1 cellular context compared by ENCODE assay signal in the genomic region with DNA sequence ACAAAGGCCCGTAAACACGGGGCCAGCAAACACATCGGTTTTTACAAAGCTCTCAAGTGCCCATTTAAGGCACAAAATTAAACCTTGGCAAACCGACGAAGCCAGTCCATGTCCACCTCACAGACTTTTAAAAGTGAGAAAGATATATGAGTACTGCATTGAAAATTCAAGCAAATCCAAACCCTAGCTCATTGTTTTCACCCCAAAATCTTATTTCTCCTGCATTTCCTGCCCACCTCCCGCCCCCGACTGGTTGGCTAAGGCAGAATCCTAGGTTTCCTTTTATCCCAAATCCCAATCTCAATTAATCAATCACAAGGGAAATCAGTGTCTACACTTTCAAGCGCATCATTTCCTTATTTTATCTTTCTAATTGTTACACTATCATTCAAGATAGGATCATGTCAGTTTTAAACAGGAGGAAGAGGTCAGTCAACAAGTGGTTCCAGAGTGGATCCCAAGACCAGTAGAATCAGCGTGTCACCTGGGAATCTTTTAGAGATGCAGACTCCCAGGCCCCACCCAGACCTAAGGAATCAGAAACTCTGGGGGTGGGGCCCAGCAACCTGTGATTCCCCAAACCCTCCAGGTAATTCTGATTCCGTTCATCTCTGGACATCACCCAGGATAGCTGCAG.
TF ChIP-seq lines count a peak whose summit lies in the region.

No MANE protein-coding gene starts in this region.

TF ChIP-seq in HepG2, 621 proteins besides CTCF, POLR2A, EP300 and RAD21 (continues in another document):
- TF ChIP-seq IKZF5 (CRISPR knock-in tag; IDR thresholded peaks at IDR 0.05) (peak; percentile 9; the same call in 1 of the 2 replicates), LCORL (IDR thresholded peaks at IDR 0.05) (no peak), LCORL (CRISPR knock-in tag; IDR thresholded peaks at IDR 0.05) (peak; percentile 22; the same call in 1 of the 2 replicates), REPIN1 (CRISPR knock-in tag; IDR thresholded peaks at IDR 0.05; ENCODE audit: borderline replicate concordance, low read depth) (peak; percentile 4; the same call in 1 of the 2 replicates), ZNF670 (CRISPR knock-in tag; IDR thresholded peaks at IDR 0.05; ENCODE audit: borderline replicate concordance) (peak; percentile 93; the same call in 1 of the 2 replicates), ZNF253 (CRISPR knock-in tag; IDR thresholded peaks at IDR 0.05; ENCODE audit: borderline replicate concordance) (no peak), ZNF569 (CRISPR knock-in tag; IDR thresholded peaks at IDR 0.05; ENCODE audit: borderline replicate concordance) (no peak), SRF (IDR thresholded peaks at IDR 0.05; ENCODE audit: low read depth, low read length) (peak; percentile 87), RBFOX2 (IDR thresholded peaks at IDR 0.05; ENCODE audit: low read depth, low read length) (no peak), MBNL3 (CRISPR knock-in tag; conservative IDR thresholded peaks at IDR 0.05) (no peak), ZNF747 (CRISPR knock-in tag; IDR thresholded peaks at IDR 0.05; ENCODE audit: borderline replicate concordance) (0 out of 2 replicates have a peak, but pooled peaks have one; percentile 88), ASH2L (IDR thresholded peaks at IDR 0.05; ENCODE audit: insufficient read length, low read depth, low read length) (peak; percentile 90), SRSF1 (optimal IDR thresholded peaks at IDR 0.05; ENCODE audit: low read depth, low read length) (no peak), ETV5 (CRISPR knock-in tag; IDR thresholded peaks at IDR 0.05; ENCODE audit: borderline replicate concordance) (no peak), ZNF335 (CRISPR knock-in tag; IDR thresholded peaks at IDR 0.05) (0 out of 2 replicates have a peak, but pooled peaks have one; percentile 10), ZNF556 (CRISPR knock-in tag; IDR thresholded peaks at IDR 0.05; ENCODE audit: borderline replicate concordance) (no peak), KDM4B (CRISPR knock-in tag; IDR thresholded peaks at IDR 0.05) (0 out of 2 replicates have a peak, but pooled peaks have one; percentile 65), ATAD3A (CRISPR knock-in tag; IDR thresholded peaks at IDR 0.05) (no peak), NR2F6 (IDR thresholded peaks at IDR 0.05) (0 out of 2 replicates have a peak, but pooled peaks have one; percentile 3), NR2F6 (CRISPR knock-in tag; IDR thresholded peaks at IDR 0.05) (no peak), ZMAT3 (CRISPR knock-in tag; conservative IDR thresholded peaks at IDR 0.05) (peak; percentile 81; the same call in 1 of the 2 replicates), NR2F2 (IDR thresholded peaks at IDR 0.05; ENCODE audit: borderline replicate concordance, low read depth) (no peak; the same call in 1 of the 2 replicates), ZBTB49 (CRISPR knock-in tag; IDR thresholded peaks at IDR 0.05; ENCODE audit: borderline replicate concordance) (no peak), HNRNPK (IDR thresholded peaks at IDR 0.05; ENCODE audit: low read depth, low read length, poor library complexity, severe bottlenecking) (no peak), ZNF605 (CRISPR knock-in tag; IDR thresholded peaks at IDR 0.05) (peak; percentile 3; the same call in 1 of the 2 replicates), MED8 (CRISPR knock-in tag; IDR thresholded peaks at IDR 0.05; ENCODE audit: insufficient replicate concordance) (no peak), HOXA5 (CRISPR knock-in tag; IDR thresholded peaks at IDR 0.05) (peak; percentile 43; the same call in 1 of the 2 replicates), CREM (IDR thresholded peaks at IDR 0.05) (0 out of 2 replicates have a peak, but pooled peaks have one; percentile 7), CREM (CRISPR knock-in tag; IDR thresholded peaks at IDR 0.05) (no peak), NFE2L2 (IDR thresholded peaks at IDR 0.05; ENCODE audit: low read length) (no peak)
- TF ChIP-seq, protein P1, sequence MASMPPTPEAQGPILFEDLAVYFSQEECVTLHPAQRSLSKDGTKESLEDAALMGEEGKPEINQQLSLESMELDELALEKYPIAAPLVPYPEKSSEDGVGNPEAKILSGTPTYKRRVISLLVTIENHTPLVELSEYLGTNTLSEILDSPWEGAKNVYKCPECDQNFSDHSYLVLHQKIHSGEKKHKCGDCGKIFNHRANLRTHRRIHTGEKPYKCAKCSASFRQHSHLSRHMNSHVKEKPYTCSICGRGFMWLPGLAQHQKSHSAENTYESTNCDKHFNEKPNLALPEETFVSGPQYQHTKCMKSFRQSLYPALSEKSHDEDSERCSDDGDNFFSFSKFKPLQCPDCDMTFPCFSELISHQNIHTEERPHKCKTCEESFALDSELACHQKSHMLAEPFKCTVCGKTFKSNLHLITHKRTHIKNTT (CRISPR knock-in tag; IDR thresholded peaks at IDR 0.05): no peak
- TF ChIP-seq, protein P2, sequence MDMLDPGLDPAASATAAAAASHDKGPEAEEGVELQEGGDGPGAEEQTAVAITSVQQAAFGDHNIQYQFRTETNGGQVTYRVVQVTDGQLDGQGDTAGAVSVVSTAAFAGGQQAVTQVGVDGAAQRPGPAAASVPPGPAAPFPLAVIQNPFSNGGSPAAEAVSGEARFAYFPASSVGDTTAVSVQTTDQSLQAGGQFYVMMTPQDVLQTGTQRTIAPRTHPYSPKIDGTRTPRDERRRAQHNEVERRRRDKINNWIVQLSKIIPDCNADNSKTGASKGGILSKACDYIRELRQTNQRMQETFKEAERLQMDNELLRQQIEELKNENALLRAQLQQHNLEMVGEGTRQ (IDR thresholded peaks at IDR 0.05; ENCODE audit: low read depth, low read length): peak; percentile 36; the same call in 1 of the 2 replicates
- TF ChIP-seq, protein P2 (CRISPR knock-in tag; IDR thresholded peaks at IDR 0.05; ENCODE audit: borderline replicate concordance): no peak
- TF ChIP-seq, protein P3, sequence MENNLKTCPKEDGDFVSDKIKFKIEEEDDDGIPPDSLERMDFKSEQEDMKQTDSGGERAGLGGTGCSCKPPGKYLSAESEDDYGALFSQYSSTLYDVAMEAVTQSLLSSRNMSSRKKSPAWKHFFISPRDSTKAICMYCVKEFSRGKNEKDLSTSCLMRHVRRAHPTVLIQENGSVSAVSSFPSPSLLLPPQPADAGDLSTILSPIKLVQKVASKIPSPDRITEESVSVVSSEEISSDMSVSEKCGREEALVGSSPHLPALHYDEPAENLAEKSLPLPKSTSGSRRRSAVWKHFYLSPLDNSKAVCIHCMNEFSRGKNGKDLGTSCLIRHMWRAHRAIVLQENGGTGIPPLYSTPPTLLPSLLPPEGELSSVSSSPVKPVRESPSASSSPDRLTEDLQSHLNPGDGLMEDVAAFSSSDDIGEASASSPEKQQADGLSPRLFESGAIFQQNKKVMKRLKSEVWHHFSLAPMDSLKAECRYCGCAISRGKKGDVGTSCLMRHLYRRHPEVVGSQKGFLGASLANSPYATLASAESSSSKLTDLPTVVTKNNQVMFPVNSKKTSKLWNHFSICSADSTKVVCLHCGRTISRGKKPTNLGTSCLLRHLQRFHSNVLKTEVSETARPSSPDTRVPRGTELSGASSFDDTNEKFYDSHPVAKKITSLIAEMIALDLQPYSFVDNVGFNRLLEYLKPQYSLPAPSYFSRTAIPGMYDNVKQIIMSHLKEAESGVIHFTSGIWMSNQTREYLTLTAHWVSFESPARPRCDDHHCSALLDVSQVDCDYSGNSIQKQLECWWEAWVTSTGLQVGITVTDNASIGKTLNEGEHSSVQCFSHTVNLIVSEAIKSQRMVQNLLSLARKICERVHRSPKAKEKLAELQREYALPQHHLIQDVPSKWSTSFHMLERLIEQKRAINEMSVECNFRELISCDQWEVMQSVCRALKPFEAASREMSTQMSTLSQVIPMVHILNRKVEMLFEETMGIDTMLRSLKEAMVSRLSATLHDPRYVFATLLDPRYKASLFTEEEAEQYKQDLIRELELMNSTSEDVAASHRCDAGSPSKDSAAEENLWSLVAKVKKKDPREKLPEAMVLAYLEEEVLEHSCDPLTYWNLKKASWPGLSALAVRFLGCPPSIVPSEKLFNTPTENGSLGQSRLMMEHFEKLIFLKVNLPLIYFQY (CRISPR knock-in tag; IDR thresholded peaks at IDR 0.05; ENCODE audit: borderline replicate concordance): 0 out of 2 replicates have a peak, but pooled peaks have one; percentile 6
- TF ChIP-seq, protein P4, sequence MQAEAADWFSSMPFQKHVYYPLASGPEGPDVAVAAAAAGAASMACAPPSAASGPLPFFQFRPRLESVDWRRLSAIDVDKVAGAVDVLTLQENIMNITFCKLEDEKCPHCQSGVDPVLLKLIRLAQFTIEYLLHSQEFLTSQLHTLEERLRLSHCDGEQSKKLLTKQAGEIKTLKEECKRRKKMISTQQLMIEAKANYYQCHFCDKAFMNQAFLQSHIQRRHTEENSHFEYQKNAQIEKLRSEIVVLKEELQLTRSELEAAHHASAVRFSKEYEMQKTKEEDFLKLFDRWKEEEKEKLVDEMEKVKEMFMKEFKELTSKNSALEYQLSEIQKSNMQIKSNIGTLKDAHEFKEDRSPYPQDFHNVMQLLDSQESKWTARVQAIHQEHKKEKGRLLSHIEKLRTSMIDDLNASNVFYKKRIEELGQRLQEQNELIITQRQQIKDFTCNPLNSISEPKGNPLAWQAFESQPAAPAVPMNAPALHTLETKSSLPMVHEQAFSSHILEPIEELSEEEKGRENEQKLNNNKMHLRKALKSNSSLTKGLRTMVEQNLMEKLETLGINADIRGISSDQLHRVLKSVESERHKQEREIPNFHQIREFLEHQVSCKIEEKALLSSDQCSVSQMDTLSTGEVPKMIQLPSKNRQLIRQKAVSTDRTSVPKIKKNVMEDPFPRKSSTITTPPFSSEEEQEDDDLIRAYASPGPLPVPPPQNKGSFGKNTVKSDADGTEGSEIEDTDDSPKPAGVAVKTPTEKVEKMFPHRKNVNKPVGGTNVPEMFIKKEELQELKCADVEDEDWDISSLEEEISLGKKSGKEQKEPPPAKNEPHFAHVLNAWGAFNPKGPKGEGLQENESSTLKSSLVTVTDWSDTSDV (CRISPR knock-in tag; IDR thresholded peaks at IDR 0.05): no peak
- TF ChIP-seq, protein P5, sequence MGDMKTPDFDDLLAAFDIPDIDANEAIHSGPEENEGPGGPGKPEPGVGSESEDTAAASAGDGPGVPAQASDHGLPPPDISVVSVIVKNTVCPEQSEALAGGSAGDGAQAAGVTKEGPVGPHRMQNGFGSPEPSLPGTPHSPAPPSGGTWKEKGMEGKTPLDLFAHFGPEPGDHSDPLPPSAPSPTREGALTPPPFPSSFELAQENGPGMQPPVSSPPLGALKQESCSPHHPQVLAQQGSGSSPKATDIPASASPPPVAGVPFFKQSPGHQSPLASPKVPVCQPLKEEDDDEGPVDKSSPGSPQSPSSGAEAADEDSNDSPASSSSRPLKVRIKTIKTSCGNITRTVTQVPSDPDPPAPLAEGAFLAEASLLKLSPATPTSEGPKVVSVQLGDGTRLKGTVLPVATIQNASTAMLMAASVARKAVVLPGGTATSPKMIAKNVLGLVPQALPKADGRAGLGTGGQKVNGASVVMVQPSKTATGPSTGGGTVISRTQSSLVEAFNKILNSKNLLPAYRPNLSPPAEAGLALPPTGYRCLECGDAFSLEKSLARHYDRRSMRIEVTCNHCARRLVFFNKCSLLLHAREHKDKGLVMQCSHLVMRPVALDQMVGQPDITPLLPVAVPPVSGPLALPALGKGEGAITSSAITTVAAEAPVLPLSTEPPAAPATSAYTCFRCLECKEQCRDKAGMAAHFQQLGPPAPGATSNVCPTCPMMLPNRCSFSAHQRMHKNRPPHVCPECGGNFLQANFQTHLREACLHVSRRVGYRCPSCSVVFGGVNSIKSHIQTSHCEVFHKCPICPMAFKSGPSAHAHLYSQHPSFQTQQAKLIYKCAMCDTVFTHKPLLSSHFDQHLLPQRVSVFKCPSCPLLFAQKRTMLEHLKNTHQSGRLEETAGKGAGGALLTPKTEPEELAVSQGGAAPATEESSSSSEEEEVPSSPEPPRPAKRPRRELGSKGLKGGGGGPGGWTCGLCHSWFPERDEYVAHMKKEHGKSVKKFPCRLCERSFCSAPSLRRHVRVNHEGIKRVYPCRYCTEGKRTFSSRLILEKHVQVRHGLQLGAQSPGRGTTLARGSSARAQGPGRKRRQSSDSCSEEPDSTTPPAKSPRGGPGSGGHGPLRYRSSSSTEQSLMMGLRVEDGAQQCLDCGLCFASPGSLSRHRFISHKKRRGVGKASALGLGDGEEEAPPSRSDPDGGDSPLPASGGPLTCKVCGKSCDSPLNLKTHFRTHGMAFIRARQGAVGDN (CRISPR knock-in tag; IDR thresholded peaks at IDR 0.05): no peak
